1 cellular context compared by ENCODE assay signal in genomic region chr13:98981596-98982195, GRCh38.
TF ChIP-seq lines count a peak whose summit lies in the region.

No MANE protein-coding gene starts in this region.

TF ChIP-seq in GM23338, 12 proteins besides CTCF, POLR2A, EP300 and RAD21 (continued from another document):
- TF ChIP-seq, protein P1, sequence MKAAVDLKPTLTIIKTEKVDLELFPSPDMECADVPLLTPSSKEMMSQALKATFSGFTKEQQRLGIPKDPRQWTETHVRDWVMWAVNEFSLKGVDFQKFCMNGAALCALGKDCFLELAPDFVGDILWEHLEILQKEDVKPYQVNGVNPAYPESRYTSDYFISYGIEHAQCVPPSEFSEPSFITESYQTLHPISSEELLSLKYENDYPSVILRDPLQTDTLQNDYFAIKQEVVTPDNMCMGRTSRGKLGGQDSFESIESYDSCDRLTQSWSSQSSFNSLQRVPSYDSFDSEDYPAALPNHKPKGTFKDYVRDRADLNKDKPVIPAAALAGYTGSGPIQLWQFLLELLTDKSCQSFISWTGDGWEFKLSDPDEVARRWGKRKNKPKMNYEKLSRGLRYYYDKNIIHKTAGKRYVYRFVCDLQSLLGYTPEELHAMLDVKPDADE (IDR thresholded peaks at IDR 0.05) = no peak
- TF ChIP-seq EZH2phosphoT487 (IDR thresholded peaks at IDR 0.05; ENCODE audit: unreplicated experiment) (no peak), REST (IDR thresholded peaks at IDR 0.05; ENCODE audit: unreplicated experiment) (no peak), EZH2 (IDR thresholded peaks at IDR 0.05; ENCODE audit: low read depth, unreplicated experiment) (no peak), JUNB (IDR thresholded peaks at IDR 0.05; ENCODE audit: unreplicated experiment) (no peak), POLR2AphosphoS5 (IDR thresholded peaks at IDR 0.05; ENCODE audit: low read depth) (no peak), ZNF114 (CRISPR knock-in tag; IDR thresholded peaks at IDR 0.05) (no peak), ZNF462 (CRISPR knock-in tag; IDR thresholded peaks at IDR 0.05) (no peak), ZNF331 (CRISPR knock-in tag; IDR thresholded peaks at IDR 0.05; ENCODE audit: low read depth) (no peak), NANOG (IDR thresholded peaks at IDR 0.05; ENCODE audit: borderline replicate concordance) (no peak), CREB1 (CRISPR knock-in tag; IDR thresholded peaks at IDR 0.05; ENCODE audit: low read depth) (no peak)
